ENCODE assay signal across 12 cellular contexts in the genomic region with DNA sequence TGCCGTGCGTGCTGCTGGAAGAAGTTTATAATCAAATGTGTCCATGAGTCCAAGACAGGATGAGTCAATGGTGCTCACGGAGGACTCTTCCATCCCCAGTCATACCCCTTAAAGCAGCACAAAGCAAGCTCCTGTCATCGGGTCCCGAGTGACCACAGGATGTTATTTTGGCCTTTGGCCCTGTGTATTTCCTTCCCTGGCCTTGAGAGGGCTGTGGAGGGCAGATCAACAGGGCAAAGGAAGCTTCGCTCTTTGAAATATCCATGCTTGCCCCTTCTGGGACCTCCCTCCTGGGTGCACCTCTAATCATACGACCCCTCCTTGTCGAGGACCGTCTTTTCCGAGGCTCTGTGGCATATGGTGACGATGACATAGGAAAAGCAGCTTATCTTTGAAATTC.
DNase-seq lines count a peak whose midpoint lies in the region; TF ChIP-seq lines count a peak whose summit lies in the region.
"Had no signal": no experiment of that assay in that cellular context is flagged by ENCODE, and none has a peak within 500 bp of the region (broad histone marks: within the 10 kb centered on the region; RNA-seq: fewer than 3 reads in every experiment).

No MANE protein-coding gene starts in this region.

- H3K27me3 ChIP-seq in right atrium auricular region = no peaks in the 10 kb centered on the region
- H3K27me3 ChIP-seq in parathyroid adenoma (ENCODE audit: control insufficient read depth, insufficient read depth, low read length) = no peaks in the 10 kb centered on the region
- H3K27me3 ChIP-seq: hepatocyte had no signal

- peak overlapping the region; percentile 19 to 42 for H3K27ac ChIP-seq in right atrium auricular region
- peak overlapping the region; percentile 33 for H3K27ac ChIP-seq in parathyroid adenoma
- no peak overlapping the region for H3K27ac ChIP-seq in OCI-LY7 (ENCODE audit: low read depth, low read length, poor library complexity, severe bottlenecking)
- H3K27ac ChIP-seq: hepatocyte had no signal

- no TSS peak for BruUV-seq in OCI-LY7 (replicated peaks; lab: Mats Ljungman, UMichigan)

- H3K79me2 ChIP-seq in parathyroid adenoma (peaks cover 11% of the 10 kb centered on the region), OCI-LY7 (ENCODE audit: insufficient read depth, low read depth, low read length) (peaks cover 10% of the 10 kb centered on the region; the same call in 1 of the 2 replicates)
- H3K79me2 ChIP-seq: hepatocyte had no signal

- no peak overlapping the region for H3K4me2 ChIP-seq in parathyroid adenoma (ENCODE audit: low read length)
- H3K4me2 ChIP-seq in OCI-LY7 (ENCODE audit: low read length) = no peak overlapping the region
- H3K4me2 ChIP-seq: hepatocyte had no signal

- H3K36me3 ChIP-seq in right atrium auricular region (no peaks in the 10 kb centered on the region), parathyroid adenoma (ENCODE audit: control insufficient read depth, insufficient read depth, low read length) (no peaks in the 10 kb centered on the region), OCI-LY7 (ENCODE audit: insufficient read depth, low read length) (no peaks in the 10 kb centered on the region)

- no peak overlapping the region for H3K4me3 ChIP-seq in right atrium auricular region
- no peak overlapping the region for H3K4me3 ChIP-seq in parathyroid adenoma (ENCODE audit: low read depth, low read length)
- no peak overlapping the region for H3K4me3 ChIP-seq in OCI-LY7 (ENCODE audit: low read depth, low read length, poor library complexity, severe bottlenecking)
- H3K4me3 ChIP-seq: hepatocyte had no signal

- intact Hi-C loops in OCI-LY7 (cut with micrococcal nuclease; ENCODE audit: unreplicated experiment) = no loop called here

- POLR2A ChIA-PET in OCI-LY7 (lab: Charles Lee) = no interaction called here

- H3K9me3 ChIP-seq in right atrium auricular region (no peaks in the 10 kb centered on the region), parathyroid adenoma (ENCODE audit: control insufficient read depth, low read length) (no peaks in the 10 kb centered on the region), OCI-LY7 (ENCODE audit: low read length) (no peaks in the 10 kb centered on the region)

- TF ChIP-seq CTCF in right atrium auricular region (IDR thresholded peaks at IDR 0.05) (peak in 1 of 2 donors; percentile 50), parathyroid adenoma (IDR thresholded peaks at IDR 0.05) (no peak), OCI-LY7 (conservative IDR thresholded peaks at IDR 0.05; ENCODE audit: low read length) (no peak)

- H2AFZ ChIP-seq in parathyroid adenoma = no peak overlapping the region
- H2AFZ ChIP-seq in OCI-LY7 (ENCODE audit: low read length) = no peak overlapping the region
- H2AFZ ChIP-seq: hepatocyte had no signal

- no peak overlapping the region for H3K9ac ChIP-seq in parathyroid adenoma

- H3K9me2 ChIP-seq in OCI-LY7 (ENCODE audit: insufficient read depth, low read length) = no peaks in the 10 kb centered on the region

- H4K20me1 ChIP-seq in OCI-LY7 (ENCODE audit: insufficient read depth, low read length) = peaks cover 8% of the 10 kb centered on the region

- peaks cover 0 to 69% of the 10 kb centered on the region in 2 donors for H3K4me1 ChIP-seq in right atrium auricular region
- peaks cover 40% of the 10 kb centered on the region for H3K4me1 ChIP-seq in parathyroid adenoma
- peaks cover 19% of the 10 kb centered on the region for H3K4me1 ChIP-seq in OCI-LY7 (ENCODE audit: insufficient read depth, low read length, poor library complexity, severe bottlenecking)

- CTCF ChIA-PET in OCI-LY7 (lab: Charles Lee; ENCODE audit: unreplicated experiment) = interaction anchor here (0.8 kb wide), 1 partner anchor 25 kb away, joined by 3 read pairs; no protein-coding TSS in a partner anchor

- peak; percentile 41 for DNase-seq in Caki2 (ENCODE audit: low read depth)
- peak; percentile 61 for DNase-seq in UCSD-AML1 (lab: John Stamatoyannopoulos, UW; ENCODE audit: unreplicated experiment)
- no peak for DNase-seq in right atrium auricular region (ENCODE audit: low spot score)
- DNase-seq in activated naive CD4-positive, alpha-beta T cell treated with Interleukin-2 at 50 U/mL for 16 hours = no peak
- DNase-seq in NCI-H446 (lab: John Stamatoyannopoulos, UW) = no peak
- no peak for DNase-seq in NCI-H748 treated with DMSO at 0.1 percent for 48 hours (lab: John Stamatoyannopoulos, UW)
- DNase-seq in OCI-LY7 (ENCODE audit: low spot score) = no peak
- DNase-seq: NCI-H2171; SHP77 treated with DMSO at 0.1 percent for 48 hours; stimulated activated naive CD4-positive, alpha-beta T cell had no signal

- in situ Hi-C loops in Caki2 (cut with HindIII; ENCODE audit: low pct_unique_long_range_greater_than_20kb, low sequenced_read_pairs) = no loop called here

Comparison
In these comparisons a context has a peak if more than half of its experiments do, and no peak if none do; other contexts are left out.
1. DNase-seq: peak in Caki2 (single experiment) and UCSD-AML1 (single experiment); none in right atrium auricular region (single experiment), activated naive CD4-positive, alpha-beta T cell treated with Interleukin-2 at 50 U/mL for 16 hours (single experiment), NCI-H446 (0 of 2), NCI-H748 treated with DMSO at 0.1 percent for 48 hours (single experiment) and OCI-LY7 (single experiment).